Comparison of ENCODE assay signal across 1 cellular context in genomic region chr4:55447826-55448225, GRCh38.
TF ChIP-seq lines count a peak whose summit lies in the region.

No MANE protein-coding gene starts in this region.

TF ChIP-seq in SK-N-SH, 30 proteins besides CTCF, POLR2A, EP300 and RAD21:
- TF ChIP-seq SIN3A (IDR thresholded peaks at IDR 0.05; ENCODE audit: borderline replicate concordance, low read depth, low read length), result no peak
- TF ChIP-seq REST (IDR thresholded peaks at IDR 0.05; ENCODE audit: low read depth, low read length), result no peak
- peak; percentile 84 for TF ChIP-seq NFIC (IDR thresholded peaks at IDR 0.05; ENCODE audit: borderline replicate concordance)
- TF ChIP-seq PBX3 (IDR thresholded peaks at IDR 0.05), result 0 out of 2 replicates have a peak, but pooled peaks have one; percentile 20
- TF ChIP-seq MEF2A (IDR thresholded peaks at IDR 0.05; ENCODE audit: borderline replicate concordance, low read depth), result no peak
- TF ChIP-seq USF2 (IDR thresholded peaks at IDR 0.05; ENCODE audit: borderline replicate concordance, low read depth, low read length), result no peak
- no peak for TF ChIP-seq FOXJ3 (CRISPR knock-in tag; IDR thresholded peaks at IDR 0.05)
